10 cellular contexts compared by ENCODE assay signal in the genomic region with DNA sequence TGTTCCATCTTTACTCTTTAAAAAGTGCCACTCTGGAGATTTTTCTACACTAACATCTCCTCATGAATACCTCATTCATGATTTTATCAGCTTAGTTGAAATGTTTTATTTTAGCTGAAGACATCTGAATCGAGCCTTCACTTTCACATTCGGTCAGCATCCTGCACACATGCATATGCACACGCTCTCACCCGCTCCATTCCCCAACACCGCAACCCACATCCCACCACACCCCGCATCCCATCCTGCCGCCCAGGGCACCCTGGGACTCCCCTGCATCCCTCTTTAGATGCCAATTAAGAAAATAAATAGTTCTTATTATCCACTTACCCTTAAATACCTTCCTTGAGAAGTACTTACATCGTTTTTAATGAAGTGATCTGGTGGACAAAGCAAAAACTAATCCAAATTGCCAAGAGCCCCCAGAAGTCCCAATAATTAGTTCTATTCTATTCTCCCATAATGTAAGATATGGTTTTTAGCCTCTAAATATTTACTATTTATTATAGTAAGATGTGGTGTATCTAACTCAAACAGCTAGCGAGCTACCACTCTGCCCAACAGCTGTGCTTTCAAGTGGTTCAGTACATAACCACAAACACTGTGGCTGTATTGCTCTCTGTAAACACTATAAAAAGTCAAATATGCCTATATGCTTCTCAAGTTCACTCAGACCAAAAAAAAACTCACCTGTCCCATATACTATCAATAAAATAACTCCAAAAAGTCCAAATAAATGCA. TPM values are rescaled to one million over a fixed set of nuclear protein-coding genes. Genes with fewer than 3 reads are reported as not detected.
DNase-seq lines count a peak whose midpoint lies in the region; ATAC-seq and TF ChIP-seq lines count a peak whose summit lies in the region.
"Had no signal": no experiment of that assay in that cellular context is flagged by ENCODE, and none has a peak within 500 bp of the region (broad histone marks: within the 10 kb centered on the region; RNA-seq: fewer than 3 reads in every experiment).

No MANE protein-coding gene starts in this region.

- intact Hi-C loops in lower lobe of right lung (cut with DNase I), result no loop called here
- intact Hi-C loops in left ventricle myocardium inferior (cut with micrococcal nuclease), result no loop called here

- H3K4me3 Mint-ChIP-seq in stimulated activated naive CD8-positive, alpha-beta T cell treated with anti-CD3 and anti-CD28 coated beads, Interleukin-15, amount 100 ng/mL, for 72 hours, result peak overlapping the region; percentile 73 to 78
- H3K4me3 Mint-ChIP-seq: dendritic cell treated with granulocyte-macrophage colony-stimulating factor and Interleukin-4, amounts not matched to agents 40 ng/mL and 50 ng/mL, for 4 days had no signal

- TF ChIP-seq CTCF in lower lobe of right lung (IDR thresholded peaks at IDR 0.05), result no peak
- no peak for TF ChIP-seq CTCF in left ventricle myocardium inferior (IDR thresholded peaks at IDR 0.05; ENCODE audit: borderline replicate concordance)

- peak; percentile 59 to 61 for ATAC-seq in lower lobe of right lung
- peak; percentile 93 for ATAC-seq in stimulated activated naive CD8-positive, alpha-beta T cell treated with anti-CD3 and anti-CD28 coated beads, Interleukin-15, amount 100 ng/mL, for 72 hours
- ATAC-seq in HG02642 (IDR thresholded peaks at IDR 0.05; ENCODE audit: poor library complexity, unreplicated experiment), result no peak

- H3K4me1 ChIP-seq in lower lobe of right lung (no peaks in the 10 kb centered on the region), left ventricle myocardium inferior (no peaks in the 10 kb centered on the region)

- peaks cover 68% of the 10 kb centered on the region for H3K4me1 Mint-ChIP-seq in stimulated activated naive CD8-positive, alpha-beta T cell treated with anti-CD3 and anti-CD28 coated beads, Interleukin-15, amount 100 ng/mL, for 72 hours

- H3K9me3 ChIP-seq in lower lobe of right lung, result no peaks in the 10 kb centered on the region
- no peaks in the 10 kb centered on the region for H3K9me3 ChIP-seq in left ventricle myocardium inferior (replicated peaks)

- DNase-seq in activated T-cell treated with anti-CD3 and anti-CD28 coated beads for 1 hour (ENCODE audit: low read depth) (peak; percentile 14), lower lobe of right lung (no peak), left ventricle myocardium inferior (no peak), GF-D8 (lab: John Stamatoyannopoulos, UW) (no peak)
- no peak for DNase-seq in activated T-cell treated with anti-CD3 and anti-CD28 coated beads, Interleukin-2, amount 50 U/mL, for 1 hour
- peak; percentile 19 for DNase-seq in activated CD8-positive, alpha-beta memory T cell treated with anti-CD3 and anti-CD28 coated beads, Interleukin-2, amount 50 U/mL, for 24 hours (ENCODE audit: extremely low read depth)
- peak; percentile 49 to 70 for DNase-seq in stimulated activated naive CD8-positive, alpha-beta T cell treated with anti-CD3 and anti-CD28 coated beads, Interleukin-15, amount 100 ng/mL, for 72 hours
- DNase-seq: retina had no signal

- H3K36me3 ChIP-seq in lower lobe of right lung (no peaks in the 10 kb centered on the region), left ventricle myocardium inferior (no peaks in the 10 kb centered on the region)

- H3K27ac ChIP-seq in lower lobe of right lung (no peak overlapping the region), left ventricle myocardium inferior (replicated peaks) (no peak overlapping the region)

- no peaks in the 10 kb centered on the region for H3K27me3 ChIP-seq in lower lobe of right lung (ENCODE audit: low read depth)
- H3K27me3 ChIP-seq in left ventricle myocardium inferior (ENCODE audit: low read depth), result peaks cover 8% of the 10 kb centered on the region

- no peak overlapping the region for H3K4me3 ChIP-seq in lower lobe of right lung
- no peak overlapping the region for H3K4me3 ChIP-seq in left ventricle myocardium inferior

- peak overlapping the region; percentile 75 to 90 for H3K27ac Mint-ChIP-seq in stimulated activated naive CD8-positive, alpha-beta T cell treated with anti-CD3 and anti-CD28 coated beads, Interleukin-15, amount 100 ng/mL, for 72 hours
- H3K27ac Mint-ChIP-seq: dendritic cell treated with granulocyte-macrophage colony-stimulating factor and Interleukin-4, amounts not matched to agents 40 ng/mL and 50 ng/mL, for 4 days had no signal

- H3K27me3 Mint-ChIP-seq in stimulated activated naive CD8-positive, alpha-beta T cell treated with anti-CD3 and anti-CD28 coated beads, Interleukin-15, amount 100 ng/mL, for 72 hours, result no peaks in the 10 kb centered on the region
- H3K27me3 Mint-ChIP-seq: dendritic cell treated with granulocyte-macrophage colony-stimulating factor and Interleukin-4, amounts not matched to agents 40 ng/mL and 50 ng/mL, for 4 days had no signal

- peaks cover 0 to 12% of the 10 kb centered on the region in 2 donors for H3K9me3 Mint-ChIP-seq in stimulated activated naive CD8-positive, alpha-beta T cell treated with anti-CD3 and anti-CD28 coated beads, Interleukin-15, amount 100 ng/mL, for 72 hours
- H3K9me3 Mint-ChIP-seq: dendritic cell treated with granulocyte-macrophage colony-stimulating factor and Interleukin-4, amounts not matched to agents 40 ng/mL and 50 ng/mL, for 4 days had no signal

RNA-seq across cellular contexts. Expression of gene GZMK, which starts 38.2 kb away (rescaled TPM):
- 1.8 TPM for total RNA-seq in lower lobe of right lung
- total RNA-seq in left ventricle myocardium inferior, result 0.27 TPM

RNA-seq across cellular contexts. Expression of gene GZMA, which starts 40.2 kb away (rescaled TPM):
- 9.6 TPM for total RNA-seq in lower lobe of right lung
- 1.5 TPM for total RNA-seq in left ventricle myocardium inferior

Comparison
In these comparisons a context has a peak if more than half of its experiments do, and no peak if none do; other contexts are left out.
1. DNase-seq: peak in activated T-cell treated with anti-CD3 and anti-CD28 coated beads for 1 hour (single experiment), activated CD8-positive, alpha-beta memory T cell treated with anti-CD3 and anti-CD28 coated beads, Interleukin-2, amount 50 U/mL, for 24 hours (single experiment) and stimulated activated naive CD8-positive, alpha-beta T cell treated with anti-CD3 and anti-CD28 coated beads, Interleukin-15, amount 100 ng/mL, for 72 hours (2 of 2); none in activated T-cell treated with anti-CD3 and anti-CD28 coated beads, Interleukin-2, amount 50 U/mL, for 1 hour (single experiment), lower lobe of right lung (single experiment), left ventricle myocardium inferior (single experiment) and GF-D8 (single experiment).